In the genomic region with DNA sequence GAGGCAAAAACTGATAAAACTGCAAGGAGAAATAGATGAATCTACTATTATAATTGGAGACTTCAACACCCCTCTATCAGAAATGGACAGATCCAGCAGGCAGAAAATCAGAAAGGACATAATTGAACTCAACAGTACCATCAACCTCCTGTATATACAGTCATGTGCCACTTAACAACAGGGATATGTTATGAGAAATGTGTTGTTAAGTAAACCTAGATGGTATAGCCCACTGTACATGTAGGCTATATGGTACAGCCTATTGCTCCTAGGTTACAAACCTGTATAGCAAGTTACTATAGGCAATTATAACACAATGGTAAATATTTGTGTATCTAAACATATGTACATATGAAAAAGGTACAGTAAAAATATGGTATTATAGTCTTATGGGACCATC, we compare ENCODE assay signal across 10 cellular contexts.
"Had no signal": no experiment of that assay in that cellular context is flagged by ENCODE, and none has a peak within 500 bp of the region (broad histone marks: within the 10 kb centered on the region; RNA-seq: fewer than 3 reads in every experiment).

No MANE protein-coding gene starts in this region.

- H3K4me3 ChIP-seq: GM23248 had no signal

- ATAC-seq: HepG2 had no signal

- H3K9ac ChIP-seq: GM23248 had no signal

- FAIRE-seq: HepG2 had no signal

- DNase-seq: GM23248, GOT3, H9, HCEC 1CT, HFFc6, Kasumi-1, KG1 had no signal

- H2AFZ ChIP-seq: GM23248 had no signal

- H3K4me3 Mint-ChIP-seq: H9, HFFc6, IgD-negative memory B cell had no signal

- H3K27ac ChIP-seq: GM23248, HL-60 had no signal

- H3K4me1 Mint-ChIP-seq: H9, IgD-negative memory B cell had no signal

- H3K27ac Mint-ChIP-seq: H9, HFFc6, IgD-negative memory B cell had no signal
